8 cellular contexts compared by ENCODE assay signal in the genomic region with DNA sequence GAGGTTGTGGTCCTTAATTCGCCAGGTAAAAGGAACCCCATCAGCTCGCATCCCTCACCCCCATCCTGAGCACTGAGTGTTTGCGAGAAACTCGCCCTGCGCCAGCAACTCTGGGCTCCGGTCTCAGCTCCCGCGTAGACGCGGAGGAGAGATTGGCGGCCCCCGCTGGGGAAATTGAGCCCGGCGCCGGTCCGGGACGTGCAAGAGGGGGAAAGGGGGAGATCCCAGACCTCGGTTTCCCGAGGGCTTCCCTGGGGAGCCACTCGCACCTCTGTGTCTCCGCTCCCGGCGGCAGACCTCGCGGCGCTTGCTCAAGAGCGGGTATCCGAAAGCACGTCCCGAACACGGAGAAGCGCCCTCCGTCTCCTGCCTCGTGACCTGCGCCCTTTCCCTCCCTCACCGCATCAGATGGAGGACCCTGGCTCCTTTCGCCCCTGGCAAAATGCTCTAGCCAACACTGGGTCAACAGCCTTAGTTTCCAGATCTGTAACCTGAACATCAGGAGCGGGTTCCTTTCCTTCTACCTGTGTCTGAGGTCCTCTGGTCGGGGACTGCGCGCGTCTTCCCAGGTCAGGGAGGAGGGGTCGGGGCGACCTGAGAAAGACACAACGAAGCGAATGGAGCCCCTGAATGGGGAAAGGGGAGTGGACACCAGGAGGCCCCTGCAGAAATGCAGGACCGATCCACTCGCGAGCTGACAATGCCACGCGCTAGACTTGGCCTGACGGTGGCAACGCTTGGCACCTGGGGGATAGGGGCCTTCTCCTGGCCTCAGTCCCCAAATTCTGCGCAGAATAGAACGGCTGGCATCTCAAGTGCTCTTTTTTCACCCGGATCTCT. TPM values are rescaled to one million over a fixed set of nuclear protein-coding genes. Genes with fewer than 3 reads are reported as not detected.
A peak's percentile ranks its signal among the peaks of the same experiment; 100 is the strongest.
DNase-seq lines count a peak whose midpoint lies in the region; ATAC-seq, FAIRE-seq and TF ChIP-seq lines count a peak whose summit lies in the region.

No MANE protein-coding gene starts in this region.

- H3K27me3 ChIP-seq in astrocyte (ENCODE audit: insufficient read depth, low read length) = peaks cover 27% of the 10 kb centered on the region
- peaks cover 48% of the 10 kb centered on the region for H3K27me3 ChIP-seq in iPS DF 6.9 (ENCODE audit: control insufficient read depth, insufficient read depth, low read length)
- H3K27me3 ChIP-seq in rectal smooth muscle tissue (ENCODE audit: control insufficient read depth, insufficient read depth, low read length) = peaks cover 21% of the 10 kb centered on the region

- peak overlapping the region; percentile 82 for H3K4me3 Mint-ChIP-seq in astrocyte (ENCODE audit: unreplicated experiment)

- peaks cover 8% of the 10 kb centered on the region for H3K4me1 Mint-ChIP-seq in astrocyte (ENCODE audit: low read depth, unreplicated experiment)

- H3K4me2 ChIP-seq in astrocyte (ENCODE audit: low read length) = peak overlapping the region; percentile 96

- H3K27ac Mint-ChIP-seq in astrocyte (ENCODE audit: unreplicated experiment) = peak overlapping the region; percentile 63

- H3K36me3 Mint-ChIP-seq in astrocyte (ENCODE audit: low read depth, unreplicated experiment) = peaks cover 2% of the 10 kb centered on the region

- H3K4me1 ChIP-seq in astrocyte (ENCODE audit: insufficient read depth, low read length) (peaks cover 38% of the 10 kb centered on the region), iPS DF 6.9 (ENCODE audit: control insufficient read depth, insufficient read depth, low read length) (peaks cover 5% of the 10 kb centered on the region; the same call in 1 of the 2 replicates), rectal smooth muscle tissue (ENCODE audit: control insufficient read depth, insufficient read depth, low read length) (peaks cover 7% of the 10 kb centered on the region)

- no peaks in the 10 kb centered on the region for H3K9me3 Mint-ChIP-seq in astrocyte (ENCODE audit: unreplicated experiment)

- H4K20me1 ChIP-seq in astrocyte (ENCODE audit: insufficient read depth, low read length) = peaks cover 15% of the 10 kb centered on the region

- H2AFZ ChIP-seq in astrocyte (ENCODE audit: low read depth, low read length) = peak overlapping the region; percentile 77

- H3K36me3 ChIP-seq in astrocyte (ENCODE audit: insufficient read depth, low read length) = no peaks in the 10 kb centered on the region
- H3K36me3 ChIP-seq in iPS DF 6.9 (ENCODE audit: control insufficient read depth, insufficient read depth, low read length) = no peaks in the 10 kb centered on the region
- H3K36me3 ChIP-seq in rectal smooth muscle tissue (ENCODE audit: control insufficient read depth, insufficient read depth, low read length) = no peaks in the 10 kb centered on the region

- H3K9me3 ChIP-seq in astrocyte (ENCODE audit: insufficient read depth, low read depth, low read length) (no peaks in the 10 kb centered on the region), iPS DF 6.9 (ENCODE audit: control insufficient read depth, insufficient read depth, low read length) (no peaks in the 10 kb centered on the region)

- FAIRE-seq in astrocyte (lab: Jason Lieb, UNC) = no peak

- peaks cover 20% of the 10 kb centered on the region for H3K79me2 ChIP-seq in astrocyte (ENCODE audit: insufficient read depth, low read length)

- no peak for TF ChIP-seq CTCF in astrocyte (IDR thresholded peaks at IDR 0.05; ENCODE audit: insufficient read depth, low read depth, low read length)

- no peak overlapping the region for H3K27ac ChIP-seq in astrocyte (ENCODE audit: low read depth, low read length)
- H3K27ac ChIP-seq in iPS DF 6.9 (ENCODE audit: low read length) = no peak overlapping the region
- no peak overlapping the region for H3K27ac ChIP-seq in rectal smooth muscle tissue (ENCODE audit: low read depth, low read length)

- no CpG with 5 or more reads among the region's 56 CpGs for WGBS in iPS DF 6.9 (ENCODE audit: insufficient coverage, insufficient read length)

- ATAC-seq in HG03025 (IDR thresholded peaks at IDR 0.05; ENCODE audit: low FRiP score, unreplicated experiment) = no peak

- peak overlapping the region; percentile 64 for H3K9ac ChIP-seq in astrocyte (ENCODE audit: low read length)
- H3K9ac ChIP-seq in rectal smooth muscle tissue (ENCODE audit: low read length) = no peak overlapping the region

- DNase-seq in ELR (ENCODE audit: low read depth) (peak; percentile 38), astrocyte (ENCODE audit: low read depth) (no peak), iPS DF 6.9 (ENCODE audit: low read depth, low spot score) (no peak), DMS79 (lab: John Stamatoyannopoulos, UW) (no peak), GM19240 (ENCODE audit: insufficient read length, low spot score) (no peak), NCI-H128 (lab: John Stamatoyannopoulos, UW; ENCODE audit: unreplicated experiment) (no peak)

- peak overlapping the region; percentile 76 for H3K4me3 ChIP-seq in astrocyte (ENCODE audit: insufficient read depth, low read depth, low read length)
- peak overlapping the region; percentile 26; the same call in 1 of the 2 replicates for H3K4me3 ChIP-seq in iPS DF 6.9 (ENCODE audit: low read length)
- H3K4me3 ChIP-seq in rectal smooth muscle tissue (ENCODE audit: low read length) = peak overlapping the region; percentile 47

- H3K27me3 Mint-ChIP-seq in astrocyte (ENCODE audit: low read depth, unreplicated experiment) = peaks cover 34% of the 10 kb centered on the region

RNA-seq across cellular contexts. Expression of a gene that starts 2.9 kb away (rescaled TPM):
- 33.8 and 37.7 TPM in 2 replicates for total RNA-seq in astrocyte

Comparison
In these comparisons a context has a peak if more than half of its experiments do, and no peak if none do; other contexts are left out.
1. H3K4me3 ChIP-seq: peak in every context shown above with its lines; median percentile 76 in astrocyte; 47 in rectal smooth muscle tissue; 26 in iPS DF 6.9.